11 cellular contexts compared by ENCODE assay signal in genomic region chr10:32148864-32149256, GRCh38.
DNase-seq lines count a peak whose midpoint lies in the region; ATAC-seq, FAIRE-seq and TF ChIP-seq lines count a peak whose summit lies in the region.
"Had no signal": no experiment of that assay in that cellular context is flagged by ENCODE, and none has a peak within 500 bp of the region (broad histone marks: within the 10 kb centered on the region; RNA-seq: fewer than 3 reads in every experiment).

No MANE protein-coding gene starts in this region.

- peak overlapping the region; percentile 92 for H3K27ac ChIP-seq in astrocyte (ENCODE audit: low read depth, low read length)
- peak overlapping the region; percentile 64 for H3K27ac ChIP-seq in psoas muscle
- no peak overlapping the region for H3K27ac ChIP-seq in A673 (ENCODE audit: low read depth, low read length, poor library complexity, severe bottlenecking)
- H3K27ac ChIP-seq: thyroid gland had no signal

- POLR2A ChIA-PET in A673 (lab: Charles Lee; ENCODE audit: low non-redundant PET) = interaction anchor here (0.6 kb wide), 1 partner anchor 9 kb away, joined by 4 read pairs; no protein-coding TSS in a partner anchor

- CTCF ChIA-PET in A673 (lab: Charles Lee) = no interaction called here

- no peaks in the 10 kb centered on the region for H3K79me2 ChIP-seq in astrocyte (ENCODE audit: insufficient read depth, low read length)

- H3K9ac ChIP-seq in astrocyte (ENCODE audit: low read length) = peak overlapping the region; percentile 89

- H3K27me3 ChIP-seq in astrocyte (ENCODE audit: insufficient read depth, low read length) (no peaks in the 10 kb centered on the region), psoas muscle (ENCODE audit: insufficient read depth in 3 of 3, low read length in 2 of 3) (no peaks in the 10 kb centered on the region), A673 (replicated peaks; ENCODE audit: insufficient read depth, low read depth, low read length, poor library complexity) (no peaks in the 10 kb centered on the region), H7 (ENCODE audit: control insufficient read depth, insufficient read depth, low read length) (no peaks in the 10 kb centered on the region)
- H3K27me3 ChIP-seq: thyroid gland had no signal

- H3K27ac Mint-ChIP-seq in astrocyte (ENCODE audit: unreplicated experiment) = peak overlapping the region; percentile 97

- no peak overlapping the region for H3K4me3 Mint-ChIP-seq in astrocyte (ENCODE audit: unreplicated experiment)

- H3K36me3 Mint-ChIP-seq in astrocyte (ENCODE audit: low read depth, unreplicated experiment) = no peaks in the 10 kb centered on the region

- peaks cover 16% of the 10 kb centered on the region for H3K4me1 Mint-ChIP-seq in astrocyte (ENCODE audit: low read depth, unreplicated experiment)

- intact Hi-C loops in psoas muscle (cut with DNase I) = no loop called here
- intact Hi-C loops in A673 (cut with micrococcal nuclease; ENCODE audit: unreplicated experiment) = no loop called here

- H3K4me3 ChIP-seq in astrocyte (ENCODE audit: insufficient read depth, low read depth, low read length) (peak overlapping the region; percentile 32), psoas muscle (peak overlapping the region; percentile 23), A673 (ENCODE audit: low read depth, low read length, poor library complexity, severe bottlenecking) (no peak overlapping the region), H7 (ENCODE audit: insufficient read depth, low read depth, low read length) (no peak overlapping the region)
- H3K4me3 ChIP-seq: thyroid gland had no signal

- WGBS in psoas muscle, 3 donors = 41 to 53% (median 49%) methylated on average over 4 of the region's 4 CpGs

- peaks cover 8% of the 10 kb centered on the region for H3K9me3 Mint-ChIP-seq in astrocyte (ENCODE audit: unreplicated experiment)

- no peaks in the 10 kb centered on the region for H4K20me1 ChIP-seq in astrocyte (ENCODE audit: insufficient read depth, low read length)

- no TSS peak for BruUV-seq in A673 (replicated peaks; lab: Mats Ljungman, UMichigan)

- DNase-seq in astrocyte (ENCODE audit: low read depth) = no peak
- no peak for DNase-seq in psoas muscle
- DNase-seq in A673 (ENCODE audit: low spot score) = no peak
- no peak for DNase-seq in H7
- DNase-seq in AG20443 (ENCODE audit: low spot score) = no peak
- DNase-seq in activated effector memory CD4-positive, alpha-beta T cell treated with Interleukin-2 at 50 U/mL for 16 hours = no peak
- DNase-seq: DMS79 treated with DMSO at 0.1 percent for 48 hours, Karpas-422 had no signal

- peak; percentile 30 for ATAC-seq in GM19395 (IDR thresholded peaks at IDR 0.05; ENCODE audit: unreplicated experiment)
- peak; percentile 30 for ATAC-seq in HG02885 (IDR thresholded peaks at IDR 0.05; ENCODE audit: poor library complexity, unreplicated experiment)
- peak in 3 of 4 donors; percentile 9 to 44 (median 38) for ATAC-seq in psoas muscle

- peak overlapping the region; percentile 49 for H2AFZ ChIP-seq in astrocyte (ENCODE audit: low read depth, low read length)

- H3K9me3 ChIP-seq in astrocyte (ENCODE audit: insufficient read depth, low read depth, low read length) = no peaks in the 10 kb centered on the region
- peaks cover 8% of the 10 kb centered on the region for H3K9me3 ChIP-seq in psoas muscle
- H3K9me3 ChIP-seq in A673 (ENCODE audit: low read depth, low read length, poor library complexity, severe bottlenecking) = peaks cover 11% of the 10 kb centered on the region
- H3K9me3 ChIP-seq: thyroid gland had no signal

- peak overlapping the region; percentile 81 for H3K4me2 ChIP-seq in astrocyte (ENCODE audit: low read length)

- H3K36me3 ChIP-seq in astrocyte (ENCODE audit: insufficient read depth, low read length) (no peaks in the 10 kb centered on the region), psoas muscle (ENCODE audit: insufficient read depth in 1 of 2, low read depth in 1 of 2) (no peaks in the 10 kb centered on the region), A673 (ENCODE audit: insufficient read depth, low read length, poor library complexity, severe bottlenecking) (no peaks in the 10 kb centered on the region), H7 (replicated peaks; ENCODE audit: control insufficient read depth, insufficient read depth, low read length) (no peaks in the 10 kb centered on the region)
- H3K36me3 ChIP-seq: thyroid gland had no signal

- TF ChIP-seq CTCF in astrocyte (IDR thresholded peaks at IDR 0.05; ENCODE audit: insufficient read depth, low read depth, low read length) (no peak), psoas muscle (IDR thresholded peaks at IDR 0.05) (no peak), A673 (conservative IDR thresholded peaks at IDR 0.05; ENCODE audit: low read depth, low read length) (no peak)

- FAIRE-seq in astrocyte (lab: Jason Lieb, UNC) = no peak

- H3K27me3 Mint-ChIP-seq in astrocyte (ENCODE audit: low read depth, unreplicated experiment) = no peaks in the 10 kb centered on the region

- peaks cover 22% of the 10 kb centered on the region for H3K4me1 ChIP-seq in astrocyte (ENCODE audit: insufficient read depth, low read length)
- peaks cover 3% of the 10 kb centered on the region for H3K4me1 ChIP-seq in psoas muscle
- no peaks in the 10 kb centered on the region for H3K4me1 ChIP-seq in A673 (ENCODE audit: insufficient read depth, low read length, poor library complexity, severe bottlenecking)
- H3K4me1 ChIP-seq: thyroid gland had no signal

Comparison
In these comparisons a context has a peak if more than half of its experiments do, and no peak if none do; other contexts are left out.
1. H3K4me3 ChIP-seq: peak in astrocyte (single experiment) and psoas muscle (single experiment); none in A673 (single experiment) and H7 (single experiment).
2. Peak in every context shown above with its lines, with median percentiles within 50 percentile points of each other: ATAC-seq.